In the genomic region with DNA sequence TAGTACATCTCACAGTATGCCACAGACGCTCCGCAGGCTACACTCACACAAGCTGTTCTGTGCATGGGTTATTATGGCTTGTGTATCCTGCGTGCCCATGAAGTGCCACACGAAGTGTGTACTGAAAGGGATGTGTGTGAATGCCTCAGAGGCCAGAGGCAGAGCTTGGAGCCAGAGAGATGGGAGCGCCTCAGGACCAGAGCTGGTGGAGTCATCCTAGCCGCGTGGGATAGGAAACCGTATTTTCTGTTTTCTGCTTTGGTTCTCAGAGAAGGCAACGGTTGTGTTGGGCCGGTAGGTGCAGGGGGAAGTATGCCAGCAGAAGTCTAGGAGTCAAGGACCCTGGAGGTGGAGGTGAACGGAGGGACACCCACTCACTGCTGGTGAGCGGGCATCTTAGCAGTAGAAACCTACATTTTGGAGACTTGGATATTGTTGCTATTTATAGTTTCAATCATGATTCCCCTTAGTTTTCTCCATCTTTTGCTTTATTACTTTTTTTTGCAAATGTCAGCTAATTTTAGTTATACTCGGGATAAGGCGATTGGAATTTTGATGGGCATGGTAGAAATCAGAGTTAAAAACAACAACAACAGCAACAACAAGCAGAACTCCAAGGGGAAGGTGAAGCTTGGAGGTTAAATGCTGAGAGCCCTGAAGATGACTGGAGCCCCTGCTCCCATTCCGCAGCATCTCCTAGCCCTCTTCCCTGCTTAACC, we compare ENCODE assay signal across 23 cellular contexts.
DNase-seq lines count a peak whose midpoint lies in the region; ATAC-seq and TF ChIP-seq lines count a peak whose summit lies in the region.
"Had no signal": no experiment of that assay in that cellular context is flagged by ENCODE, and none has a peak within 500 bp of the region (broad histone marks: within the 10 kb centered on the region; RNA-seq: fewer than 3 reads in every experiment).

No MANE protein-coding gene starts in this region.

- intact Hi-C loops in left cardiac atrium (cut with DNase I) (no loop called here), esophagus muscularis mucosa (cut with DNase I) (no loop called here)

- no peak overlapping the region for H3K27ac Mint-ChIP-seq in osteocyte (ENCODE audit: unreplicated experiment)
- H3K27ac Mint-ChIP-seq in activated T-cell treated with anti-CD3 and anti-CD28 coated beads, Interleukin-2, amount 50 U/mL, for 72 hours: no peak overlapping the region
- H3K27ac Mint-ChIP-seq: H9 had no signal

- DNase-seq in cardiac muscle cell (ENCODE audit: low read depth in 1 of 2, low spot score in 1 of 2) (no peak), left cardiac atrium (no peak), esophagus muscularis mucosa (ENCODE audit: extremely low spot score) (peak; percentile 75), osteocyte (ENCODE audit: extremely low spot score, unreplicated experiment) (peak; percentile 54), NCI-H2029 treated with DMSO at 0.1 percent for 48 hours (lab: John Stamatoyannopoulos, UW) (no peak)
- no peak for DNase-seq in activated T-cell treated with anti-CD3 and anti-CD28 coated beads, Interleukin-2, amount 50 U/mL, for 72 hours
- DNase-seq: 8988T, AML-193, DMS53, GDM1, H9, KBM-7, MM.1S, NCI-H1092, NCI-H1436 treated with DMSO at 0.1 percent for 48 hours, NCI-H2029, NCI-H345, NCI-H524, NCI-H82, SJCRH30 had no signal

- no peaks in the 10 kb centered on the region for H3K36me3 Mint-ChIP-seq in osteocyte (ENCODE audit: unreplicated experiment)
- H3K36me3 Mint-ChIP-seq in activated T-cell treated with anti-CD3 and anti-CD28 coated beads, Interleukin-2, amount 50 U/mL, for 72 hours (ENCODE audit: insufficient read depth in 2 of 2): peaks cover 0 to 2% of the 10 kb centered on the region in 2 donors

- H3K27me3 ChIP-seq in cardiac muscle cell: no peaks in the 10 kb centered on the region
- H3K27me3 ChIP-seq in BLaER1: no peaks in the 10 kb centered on the region
- H3K27me3 ChIP-seq in esophagus muscularis mucosa: no peaks in the 10 kb centered on the region
- H3K27me3 ChIP-seq: SJCRH30 had no signal

- no peak for TF ChIP-seq POLR2A in esophagus muscularis mucosa (IDR thresholded peaks at IDR 0.05; ENCODE audit: low read depth)

- no peak overlapping the region; the same call in 1 of the 2 replicates for H3K9ac ChIP-seq in BLaER1

- peaks cover 20% of the 10 kb centered on the region for H3K4me1 Mint-ChIP-seq in osteocyte (ENCODE audit: unreplicated experiment)
- H3K4me1 Mint-ChIP-seq in activated T-cell treated with anti-CD3 and anti-CD28 coated beads, Interleukin-2, amount 50 U/mL, for 72 hours (ENCODE audit: low read depth): no peaks in the 10 kb centered on the region

- peaks cover 10% of the 10 kb centered on the region for H3K9me3 Mint-ChIP-seq in osteocyte (ENCODE audit: unreplicated experiment)
- H3K9me3 Mint-ChIP-seq in activated T-cell treated with anti-CD3 and anti-CD28 coated beads, Interleukin-2, amount 50 U/mL, for 72 hours: no peaks in the 10 kb centered on the region
- H3K9me3 Mint-ChIP-seq: H9 had no signal

- no peak for TF ChIP-seq CTCF in cardiac muscle cell (IDR thresholded peaks at IDR 0.05; ENCODE audit: low read depth, low read length)
- TF ChIP-seq CTCF in esophagus muscularis mucosa (IDR thresholded peaks at IDR 0.05): no peak
- TF ChIP-seq CTCF in osteocyte (IDR thresholded peaks at IDR 0.05): no peak

- 90% methylated on average over 15 of the region's 15 CpGs for WGBS in esophagus muscularis mucosa

- no peaks in the 10 kb centered on the region for H3K27me3 Mint-ChIP-seq in osteocyte (ENCODE audit: unreplicated experiment)
- peaks cover 15% of the 10 kb centered on the region for H3K27me3 Mint-ChIP-seq in activated T-cell treated with anti-CD3 and anti-CD28 coated beads, Interleukin-2, amount 50 U/mL, for 72 hours (ENCODE audit: low read depth)

- no peaks in the 10 kb centered on the region for H3K36me3 ChIP-seq in cardiac muscle cell
- no peaks in the 10 kb centered on the region for H3K36me3 ChIP-seq in BLaER1
- no peaks in the 10 kb centered on the region for H3K36me3 ChIP-seq in esophagus muscularis mucosa
- H3K36me3 ChIP-seq: SJCRH30 had no signal

- H3K27ac ChIP-seq in cardiac muscle cell (peak overlapping the region; percentile 95), BLaER1 (0 out of 2 replicates have a peak overlapping the region, but pooled peaks have one; percentile 1), esophagus muscularis mucosa (replicated peaks in 1 of 4) (no peak overlapping the region)

- TF ChIP-seq EP300 in esophagus muscularis mucosa (IDR thresholded peaks at IDR 0.05): no peak

- H3K9me3 ChIP-seq in cardiac muscle cell (ENCODE audit: low read depth): no peaks in the 10 kb centered on the region
- H3K9me3 ChIP-seq in BLaER1: peaks cover 13% of the 10 kb centered on the region
- H3K9me3 ChIP-seq in esophagus muscularis mucosa: no peaks in the 10 kb centered on the region

- H3K4me3 Mint-ChIP-seq in osteocyte (ENCODE audit: unreplicated experiment): no peak overlapping the region
- H3K4me3 Mint-ChIP-seq in activated T-cell treated with anti-CD3 and anti-CD28 coated beads, Interleukin-2, amount 50 U/mL, for 72 hours: no peak overlapping the region
- H3K4me3 Mint-ChIP-seq: H9 had no signal

- no peaks in the 10 kb centered on the region for H4K20me1 ChIP-seq in BLaER1

- H3K4me2 ChIP-seq in BLaER1: peak overlapping the region; percentile 88

- no peak for ATAC-seq in left cardiac atrium
- ATAC-seq in activated T-cell treated with anti-CD3 and anti-CD28 coated beads, Interleukin-2, amount 50 U/mL, for 72 hours (replicated peaks in 1 of 2): no peak
- no peak for ATAC-seq in SK-N-SH treated with all-trans-retinoic acid at 6 μM for 48 hours
- ATAC-seq: Panc1 had no signal

- H3K4me1 ChIP-seq in cardiac muscle cell (ENCODE audit: low read depth) (peaks cover 56% of the 10 kb centered on the region), BLaER1 (peaks cover 57% of the 10 kb centered on the region), esophagus muscularis mucosa (peaks cover 14 to 28% (median 17%) of the 10 kb centered on the region in 4 donors)

- H3K4me3 ChIP-seq in cardiac muscle cell (no peak overlapping the region), BLaER1 (no peak overlapping the region), esophagus muscularis mucosa (no peak overlapping the region)

TF ChIP-seq in SK-N-SH treated with all-trans-retinoic acid at 6 μM for 48 hours, 23 proteins besides CTCF, POLR2A, EP300 and RAD21:
- no peak for TF ChIP-seq PPARA (CRISPR knock-in tag; IDR thresholded peaks at IDR 0.05; ENCODE audit: borderline replicate concordance)
- no peak for TF ChIP-seq ZFP3 (CRISPR knock-in tag; IDR thresholded peaks at IDR 0.05)
- no peak for TF ChIP-seq CSDC2 (CRISPR knock-in tag; IDR thresholded peaks at IDR 0.05)
- TF ChIP-seq ZC3H10 (CRISPR knock-in tag; IDR thresholded peaks at IDR 0.05): no peak
- no peak for TF ChIP-seq ZNF8 (CRISPR knock-in tag; IDR thresholded peaks at IDR 0.05)
- TF ChIP-seq ZFP30 (CRISPR knock-in tag; IDR thresholded peaks at IDR 0.05): no peak

Comparison
In these comparisons a context has a peak if more than half of its experiments do, and no peak if none do; other contexts are left out.
1. DNase-seq: peak in esophagus muscularis mucosa (single experiment) and osteocyte (single experiment); none in cardiac muscle cell (0 of 2), left cardiac atrium (single experiment), activated T-cell treated with anti-CD3 and anti-CD28 coated beads, Interleukin-2, amount 50 U/mL, for 72 hours (0 of 2) and NCI-H2029 treated with DMSO at 0.1 percent for 48 hours (single experiment).
2. H3K27ac ChIP-seq: peak in cardiac muscle cell (single experiment) and BLaER1 (single experiment); none in esophagus muscularis mucosa (0 of 4).